ENCODE assay signal across 11 cellular contexts in genomic region chr11:64312947-64313346, GRCh38. TPM values are rescaled to one million over a fixed set of nuclear protein-coding genes. Genes with fewer than 3 reads are reported as not detected.
DNase-seq lines count a peak whose midpoint lies in the region; FAIRE-seq and TF ChIP-seq lines count a peak whose summit lies in the region.
"Had no signal": no experiment of that assay in that cellular context is flagged by ENCODE, and none has a peak within 500 bp of the region (broad histone marks: within the 10 kb centered on the region; RNA-seq: fewer than 3 reads in every experiment).

No MANE protein-coding gene starts in this region.

- no peak overlapping the region for H2AFZ ChIP-seq in Karpas-422 (ENCODE audit: low read length)

- TF ChIP-seq CTCF in CD14-positive monocyte (IDR thresholded peaks at IDR 0.05), result no peak
- TF ChIP-seq CTCF in dorsolateral prefrontal cortex (IDR thresholded peaks at IDR 0.05 in 54 of 56, conservative IDR thresholded peaks at IDR 0.05 in 2 of 56; ENCODE audit: low read depth in 1 of 56, partially characterized antibody in 56 of 56), result no peak
- TF ChIP-seq CTCF in spleen (IDR thresholded peaks at IDR 0.05 in 8 of 11, conservative IDR thresholded peaks at IDR 0.05 in 3 of 11), result no peak
- no peak for TF ChIP-seq CTCF in D721Med (IDR thresholded peaks at IDR 0.05; ENCODE audit: insufficient read depth, missing control alignments)

- H4K20me1 ChIP-seq in Karpas-422 (ENCODE audit: insufficient read depth, low read depth, low read length), result 0 out of 2 replicates have a peak, but pooled peaks cover 5% of the 10 kb centered on the region

- DNase-seq in CD14-positive monocyte (ENCODE audit: low spot score) (no peak), Karpas-422 (no peak), dorsolateral prefrontal cortex (no peak), posterior vena cava (ENCODE audit: low spot score) (peak; percentile 44), spleen (no peak), D721Med (ENCODE audit: insufficient read length, low spot score) (no peak), mesenteric fat pad (ENCODE audit: low spot score) (no peak)
- DNase-seq in central memory CD4-positive, alpha-beta T cell, result no peak
- DNase-seq: NCI-H2081 treated with DMSO at 0.1 percent for 48 hours had no signal

- peaks cover 0 to 1% (median 0%) of the 10 kb centered on the region in 3 donors for H3K27me3 Mint-ChIP-seq in CD14-positive monocyte (ENCODE audit: low read depth in 3 of 3)

- 89 to 96% (median 91%) methylated on average over 10 of the region's 10 CpGs for WGBS in spleen, 5 donors

- H3K79me2 ChIP-seq in Karpas-422 (ENCODE audit: low read length), result peaks cover 18% of the 10 kb centered on the region

- no peak for TF ChIP-seq POLR2A in spleen (IDR thresholded peaks at IDR 0.05)

- intact Hi-C loops in CD14-positive monocyte (cut with micrococcal nuclease), result no loop called here
- intact Hi-C loops in dorsolateral prefrontal cortex (cut with DNase I), result loop anchor here in 1 of 2 donors (10.0 kb wide), 1 partner anchor 332 kb away; no protein-coding TSS in a partner anchor
- intact Hi-C loops in posterior vena cava (cut with DNase I), result loop anchor here in 1 of 2 donors (5.0 kb wide), 1 partner anchor 39 kb away; no protein-coding TSS in a partner anchor
- intact Hi-C loops in spleen (cut with DNase I; ENCODE audit: low total_unique reads), result no loop called here

- H3K4me1 ChIP-seq in Karpas-422 (ENCODE audit: low read length) (peaks cover 34% of the 10 kb centered on the region), spleen (peaks cover 0 to 64% (median 21%) of the 10 kb centered on the region in 6 donors)

- H3K4me3 Mint-ChIP-seq in CD14-positive monocyte, result no peak overlapping the region

- H3K27ac Mint-ChIP-seq in CD14-positive monocyte, result peak overlapping the region in 5 of 7 donors; percentile 35 to 80 (median 77)

- H3K36me3 ChIP-seq in Karpas-422 (ENCODE audit: insufficient read depth, low read length) (peaks cover 6% of the 10 kb centered on the region; the same call in 1 of the 2 replicates), spleen (peaks cover 0 to 82% (median 26%) of the 10 kb centered on the region in 6 donors)

- H3K27me3 ChIP-seq in Karpas-422 (ENCODE audit: low read length), result no peaks in the 10 kb centered on the region
- H3K27me3 ChIP-seq in dorsolateral prefrontal cortex, result no peaks in the 10 kb centered on the region
- no peaks in the 10 kb centered on the region for H3K27me3 ChIP-seq in spleen (replicated peaks in 1 of 7)
- H3K27me3 ChIP-seq: cardiac muscle cell had no signal

- FAIRE-seq in D721Med (lab: Jason Lieb, UNC), result no peak
- FAIRE-seq: K562 had no signal

- H3K9me3 ChIP-seq in Karpas-422 (ENCODE audit: low read length) (no peaks in the 10 kb centered on the region), spleen (no peaks in the 10 kb centered on the region)

- no peak overlapping the region for H3K4me3 ChIP-seq in Karpas-422 (ENCODE audit: low read length)
- H3K4me3 ChIP-seq in dorsolateral prefrontal cortex, result peak overlapping the region in 1 of 59 donors; percentile 56
- H3K4me3 ChIP-seq in spleen, result no peak overlapping the region
- H3K4me3 ChIP-seq: cardiac muscle cell, K562 had no signal

- no peaks in the 10 kb centered on the region for H3K9me3 Mint-ChIP-seq in CD14-positive monocyte

- H3K9ac ChIP-seq in Karpas-422 (ENCODE audit: low read length), result 0 out of 2 replicates have a peak overlapping the region, but pooled peaks have one; percentile 20

- H3K4me2 ChIP-seq in Karpas-422 (ENCODE audit: low read depth, low read length, poor library complexity, severe bottlenecking), result no peak overlapping the region

- no peaks in the 10 kb centered on the region for H3K9me2 ChIP-seq in Karpas-422 (replicated peaks; ENCODE audit: insufficient read depth, low read length)

- H3K4me1 Mint-ChIP-seq in CD14-positive monocyte, result peaks cover 25% of the 10 kb centered on the region

- H3K36me3 Mint-ChIP-seq in CD14-positive monocyte, result peaks cover 35 to 63% of the 10 kb centered on the region in 2 donors

- H3K27ac ChIP-seq in Karpas-422 (ENCODE audit: low read length), result no peak overlapping the region
- H3K27ac ChIP-seq in dorsolateral prefrontal cortex, result peak overlapping the region in 44 of 59 donors; percentile 10 to 88 (median 74)
- H3K27ac ChIP-seq in spleen, result peak overlapping the region in 3 of 8 donors; percentile 67 to 95 (median 81)
- H3K27ac ChIP-seq: cardiac muscle cell had no signal

RNA-seq across cellular contexts. Expression of gene TRMT112, which starts 4.4 kb away (rescaled TPM):
- polyA plus RNA-seq in CD14-positive monocyte (100 to 1,000 TPM; 254 to 298 TPM), spleen (100 to 1,000 TPM; 328 to 431 (median 350) TPM)
- total RNA-seq in Karpas-422 (2014; rRNA removed; shearing (Covaris generic); ENCODE audit: low replicate concordance), result 363 and 557 TPM in 2 replicates
- total RNA-seq in dorsolateral prefrontal cortex (100 to 1,000 TPM in 110 of 120 experiments, 10 to 100 TPM in 10; 72.8 to 158 (median 122) TPM), posterior vena cava (100 to 1,000 TPM; 107 to 119 TPM), spleen (100 to 1,000 TPM; 138 to 420 (median 158) TPM), mesenteric fat pad (151 TPM)

RNA-seq across cellular contexts. Expression of gene PRDX5, which starts 5.0 kb away (rescaled TPM):
- polyA plus RNA-seq in CD14-positive monocyte (100 to 1,000 TPM; 286 to 318 TPM), spleen (100 to 1,000 TPM; 181 to 302 (median 237) TPM)
- total RNA-seq in Karpas-422 (2014; rRNA removed; shearing (Covaris generic); ENCODE audit: low replicate concordance), result 205 and 428 TPM in 2 replicates
- total RNA-seq in dorsolateral prefrontal cortex (100 to 1,000 TPM; 101 to 340 (median 208) TPM), posterior vena cava (10 to 100 TPM; 82.7 to 98.6 TPM), spleen (100 to 1,000 TPM in 3 of 7 donors, 10 to 100 TPM in 4; 77.0 to 169 (median 95.6) TPM), mesenteric fat pad (111 TPM)

RNA-seq across cellular contexts. Expression of gene ESRRA, which starts 7.6 kb away (rescaled TPM):
- polyA plus RNA-seq in CD14-positive monocyte (10 to 100 TPM; 15.3 to 18.3 TPM), spleen (10 to 100 TPM; 24.0 to 56.5 (median 34.7) TPM)
- total RNA-seq in Karpas-422 (2014; rRNA removed; shearing (Covaris generic); ENCODE audit: low replicate concordance), result 16.0 and 33.9 TPM in 2 replicates
- total RNA-seq in dorsolateral prefrontal cortex (10 to 100 TPM; 20.7 to 65.0 (median 36.4) TPM), posterior vena cava (10 to 100 TPM; 33.5 to 41.2 TPM), spleen (10 to 100 TPM; 30.2 to 49.3 (median 43.7) TPM), mesenteric fat pad (56.9 TPM)

RNA-seq across cellular contexts. Expression of gene CATSPERZ, which starts 12.8 kb away (rescaled TPM):
- polyA plus RNA-seq in CD14-positive monocyte, result not detected
- total RNA-seq in Karpas-422 (2014; rRNA removed; shearing (Covaris generic); ENCODE audit: low replicate concordance), result not detected in 2 replicates
- 1 to 10 TPM in 115 of 120 experiments, under 1 TPM in 3, not detected in 2; 0.69 to 9.3 (median 3.0) TPM for total RNA-seq in dorsolateral prefrontal cortex
- total RNA-seq in posterior vena cava, result 1 to 10 TPM in 1 of 2 donors, not detected in 1; 1.4 TPM
- not detected for total RNA-seq in spleen
- polyA plus RNA-seq in spleen, result under 1 TPM in 2 of 3 donors, not detected in 1; 0.09 to 0.48 TPM
- total RNA-seq in mesenteric fat pad, result not detected
- total RNA-seq: cardiac muscle cell had no signal

RNA-seq across cellular contexts. Expression of gene KCNK4, which starts 21.8 kb away (rescaled TPM):
- polyA plus RNA-seq in CD14-positive monocyte (not detected), spleen (under 1 TPM in 2 of 3 donors, not detected in 1; 0.06 to 0.09 TPM)
- total RNA-seq in Karpas-422 (2014; rRNA removed; shearing (Covaris generic); ENCODE audit: low replicate concordance), result not detected in 2 replicates
- total RNA-seq in dorsolateral prefrontal cortex (10 to 100 TPM in 29 of 120 experiments, 1 to 10 TPM in 91; 2.4 to 12.7 (median 8.0) TPM), posterior vena cava (not detected), spleen (under 1 TPM in 3 of 7 donors, not detected in 4; 0.35 to 0.77 (median 0.44) TPM), mesenteric fat pad (not detected)
- total RNA-seq: cardiac muscle cell, K562 had no signal
- polyA plus RNA-seq: cardiac muscle cell, K562 had no signal
